37 cellular contexts compared by ENCODE assay signal in genomic region chr19:14050512-14050911, GRCh38. TPM values are rescaled to one million over a fixed set of nuclear protein-coding genes. Genes with fewer than 3 reads are reported as not detected.
"Had no signal": no experiment of that assay in that cellular context is flagged by ENCODE, and none has a peak within 500 bp of the region (broad histone marks: within the 10 kb centered on the region; RNA-seq: fewer than 3 reads in every experiment).

No MANE protein-coding gene starts in this region.

- H3K27ac Mint-ChIP-seq: activated B cell treated with CpG ODN at 0.5 μM for 24 hours; activated CD4-positive, alpha-beta memory T cell treated with anti-CD3 and anti-CD28 coated beads for 36 hours; activated CD4-positive, alpha-beta T cell treated with anti-CD3 and anti-CD28 coated beads, Interleukin-2, amount 10 ng/mL, durations not matched to agents 24 days and 14 days; activated CD8-positive, alpha-beta memory T cell treated with anti-CD3 and anti-CD28 coated beads, Interleukin-2, amount 10 ng/mL, durations not matched to agents 7 days and 5 days; activated CD8-positive, alpha-beta T cell treated with anti-CD3 and anti-CD28 coated beads for 36 hours; activated naive CD4-positive, alpha-beta T cell treated with anti-CD3 and anti-CD28 coated beads, Interleukin-2, amount 50 U/mL, for 24 hours; activated naive CD8-positive, alpha-beta T cell; activated naive CD8-positive, alpha-beta T cell treated with anti-CD3 and anti-CD28 coated beads, Interleukin-2, amount 10 ng/mL, durations not matched to agents 7 days and 5 days; activated naive CD8-positive, alpha-beta T cell treated with anti-CD3 and anti-CD28 coated beads, Interleukin-2, amount 50 U/mL, for 24 hours; activated T-helper 2 cell treated with anti-CD3 and anti-CD28 coated beads, Interferon-gamma antibody, Interleukin-2, Interleukin-4, amounts not matched to agents 10 μg/mL and 5 μg/mL and 100 μg/mL, durations not matched to agents 14 hours and 24 hours and 36 hours; brain; T-cell; T-helper 2 cell treated with Interferon-gamma antibody and Interleukin-4, amounts not matched to agents 5 μg/mL and 100 μg/mL, for 36 hours had no signal

- H3K9me3 Mint-ChIP-seq: activated B cell treated with CpG ODN at 0.5 μM for 24 hours; activated CD4-positive, alpha-beta T cell treated with anti-CD3 and anti-CD28 coated beads, Interleukin-2, amount 10 ng/mL, durations not matched to agents 24 days and 14 days; activated CD8-positive, alpha-beta T cell treated with anti-CD3 and anti-CD28 coated beads for 36 hours; activated naive CD4-positive, alpha-beta T cell treated with anti-CD3 and anti-CD28 coated beads, Interleukin-2, amount 10 ng/mL, durations not matched to agents 7 days and 5 days; activated naive CD4-positive, alpha-beta T cell treated with anti-CD3 and anti-CD28 coated beads, Interleukin-2, amount 50 U/mL, for 24 hours; activated naive CD8-positive, alpha-beta T cell treated with anti-CD3 and anti-CD28 coated beads, Interleukin-2, amount 10 ng/mL, durations not matched to agents 7 days and 5 days; activated naive CD8-positive, alpha-beta T cell treated with anti-CD3 and anti-CD28 coated beads, Interleukin-2, amount 50 U/mL, for 24 hours; activated T-cell treated with anti-CD3 and anti-CD28 coated beads, Interleukin-2, amount 50 U/mL, for 24 hours; activated T-helper 2 cell treated with anti-CD3 and anti-CD28 coated beads, Interferon-gamma antibody, Interleukin-2, Interleukin-4, amounts not matched to agents 10 μg/mL and 5 μg/mL and 100 μg/mL, durations not matched to agents 14 hours and 24 hours and 36 hours; central memory CD8-positive, alpha-beta T cell; T-cell; T-helper 2 cell treated with Interferon-gamma antibody and Interleukin-4, amounts not matched to agents 5 μg/mL and 100 μg/mL, for 36 hours had no signal

- H3K27me3 ChIP-seq: ascending aorta, cardiac muscle cell had no signal

- H3K4me3 Mint-ChIP-seq: activated B cell treated with CpG ODN at 0.5 μM for 24 hours; activated CD4-positive, alpha-beta memory T cell treated with anti-CD3 and anti-CD28 coated beads for 36 hours; activated CD4-positive, alpha-beta T cell treated with anti-CD3 and anti-CD28 coated beads, Interleukin-2, amount 10 ng/mL, durations not matched to agents 24 days and 14 days; activated CD8-positive, alpha-beta memory T cell treated with anti-CD3 and anti-CD28 coated beads, Interleukin-2, amount 10 ng/mL, durations not matched to agents 7 days and 5 days; activated CD8-positive, alpha-beta T cell treated with anti-CD3 and anti-CD28 coated beads for 36 hours; activated naive CD4-positive, alpha-beta T cell treated with anti-CD3 and anti-CD28 coated beads, Interleukin-2, amount 10 ng/mL, durations not matched to agents 7 days and 5 days; activated naive CD4-positive, alpha-beta T cell treated with anti-CD3 and anti-CD28 coated beads, Interleukin-2, amount 50 U/mL, for 24 hours; activated naive CD8-positive, alpha-beta T cell; activated naive CD8-positive, alpha-beta T cell treated with anti-CD3 and anti-CD28 coated beads, Interleukin-2, amount 10 ng/mL, durations not matched to agents 7 days and 5 days; activated naive CD8-positive, alpha-beta T cell treated with anti-CD3 and anti-CD28 coated beads, Interleukin-2, amount 50 U/mL, for 24 hours; activated T-cell treated with anti-CD3 and anti-CD28 coated beads, Interleukin-2, amount 50 U/mL, for 24 hours; brain; central memory CD8-positive, alpha-beta T cell; T-cell; T-helper 2 cell treated with Interferon-gamma antibody and Interleukin-4, amounts not matched to agents 5 μg/mL and 100 μg/mL, for 36 hours had no signal

- DNase-seq: activated B cell treated with CpG ODN at 0.5 μM for 24 hours; activated CD4-positive, alpha-beta memory T cell treated with anti-CD3 and anti-CD28 coated beads for 36 hours; activated CD4-positive, alpha-beta T cell treated with anti-CD3 and anti-CD28 coated beads for 4 hours; activated CD4-positive, alpha-beta T cell treated with anti-CD3 and anti-CD28 coated beads, Interleukin-2, amount 10 ng/mL, durations not matched to agents 24 days and 14 days; activated CD4-positive, alpha-beta T cell treated with anti-CD3 and anti-CD28 coated beads, Interleukin-2, amount 50 U/mL, for 1 hour; activated CD4-positive, alpha-beta T cell treated with anti-CD3 and anti-CD28 coated beads, Interleukin-2, amount 50 U/mL, for 4 hours; activated CD4-positive, CD25-positive, alpha-beta regulatory T cell treated with anti-CD3 and anti-CD28 coated beads, Interleukin-2, amount 50 U/mL, for 72 hours; activated CD8-positive, alpha-beta memory T cell treated with anti-CD3 and anti-CD28 coated beads for 24 hours; activated CD8-positive, alpha-beta memory T cell treated with anti-CD3 and anti-CD28 coated beads, Interleukin-2, amount 10 ng/mL, durations not matched to agents 7 days and 5 days; activated CD8-positive, alpha-beta memory T cell treated with anti-CD3 and anti-CD28 coated beads, Interleukin-2, amount 50 U/mL, for 48 hours; activated CD8-positive, alpha-beta T cell treated with anti-CD3 and anti-CD28 coated beads for 36 hours; activated effector memory CD4-positive, alpha-beta T cell treated with Interleukin-2 at 50 U/mL for 16 hours; activated gamma-delta T cell; activated naive CD4-positive, alpha-beta T cell treated with anti-CD3 and anti-CD28 coated beads, Interleukin-2, amount 10 ng/mL, durations not matched to agents 7 days and 5 days; activated naive CD4-positive, alpha-beta T cell treated with Interleukin-2 at 50 U/mL for 16 hours; activated naive CD8-positive, alpha-beta T cell treated with anti-CD3 and anti-CD28 coated beads, Interleukin-2, amount 10 ng/mL, durations not matched to agents 7 days and 5 days; activated naive CD8-positive, alpha-beta T cell treated with anti-CD3 and anti-CD28 coated beads, Interleukin-2, amount 50 U/mL, for 24 hours; activated T-cell treated with anti-CD3 and anti-CD28 coated beads, Interleukin-2, amount 50 U/mL, for 24 hours; activated T-cell treated with anti-CD3 and anti-CD28 coated beads, Interleukin-2, amount 50 U/mL, for 48 hours; amygdala; anterior cingulate cortex; caudate nucleus; cerebellar nuclear complex; T-cell; T-helper 2 cell; T-helper 9 cell had no signal

- H3K9me3 ChIP-seq: ascending aorta had no signal

- ATAC-seq: activated CD8-positive, alpha-beta memory T cell treated with anti-CD3 and anti-CD28 coated beads, Interleukin-2, amount 10 ng/mL, durations not matched to agents 7 days and 5 days; activated CD8-positive, alpha-beta T cell treated with anti-CD3 and anti-CD28 coated beads for 36 hours; activated naive CD8-positive, alpha-beta T cell treated with anti-CD3 and anti-CD28 coated beads, Interleukin-2, amount 50 U/mL, for 24 hours; T-cell had no signal

- H3K4me1 Mint-ChIP-seq: activated B cell treated with CpG ODN at 0.5 μM for 24 hours; activated naive CD4-positive, alpha-beta T cell treated with anti-CD3 and anti-CD28 coated beads, Interleukin-2, amount 10 ng/mL, durations not matched to agents 7 days and 5 days; brain had no signal

- H3K36me3 ChIP-seq: ascending aorta, cardiac muscle cell had no signal

- H3K27me3 Mint-ChIP-seq: activated B cell treated with CpG ODN at 0.5 μM for 24 hours; activated CD4-positive, alpha-beta memory T cell treated with anti-CD3 and anti-CD28 coated beads for 36 hours; activated CD4-positive, alpha-beta T cell treated with anti-CD3 and anti-CD28 coated beads, Interleukin-2, amount 10 ng/mL, durations not matched to agents 24 days and 14 days; activated CD8-positive, alpha-beta T cell treated with anti-CD3 and anti-CD28 coated beads for 36 hours; activated naive CD4-positive, alpha-beta T cell treated with anti-CD3 and anti-CD28 coated beads, Interleukin-2, amount 50 U/mL, for 24 hours; activated naive CD8-positive, alpha-beta T cell; activated naive CD8-positive, alpha-beta T cell treated with anti-CD3 and anti-CD28 coated beads, Interleukin-2, amount 10 ng/mL, durations not matched to agents 7 days and 5 days; activated T-cell treated with anti-CD3 and anti-CD28 coated beads, Interleukin-2, amount 50 U/mL, for 24 hours; brain; central memory CD8-positive, alpha-beta T cell; T-cell had no signal

- H3K4me3 ChIP-seq: ascending aorta, cardiac muscle cell had no signal

RNA-seq across cellular contexts. Expression of gene PALM3, which starts 11.4 kb away (rescaled TPM):
- total RNA-seq: activated B cell treated with CpG ODN at 0.5 μM for 24 hours; activated CD4-positive, alpha-beta memory T cell treated with anti-CD3 and anti-CD28 coated beads for 36 hours; activated CD4-positive, alpha-beta T cell treated with anti-CD3 and anti-CD28 coated beads, Interleukin-2, amount 10 ng/mL, durations not matched to agents 24 days and 14 days; activated CD8-positive, alpha-beta memory T cell treated with anti-CD3 and anti-CD28 coated beads, Interleukin-2, amount 10 ng/mL, durations not matched to agents 7 days and 5 days; activated CD8-positive, alpha-beta T cell treated with anti-CD3 and anti-CD28 coated beads for 36 hours; activated naive CD8-positive, alpha-beta T cell treated with anti-CD3 and anti-CD28 coated beads, Interleukin-2, amount 10 ng/mL, durations not matched to agents 7 days and 5 days; bronchial epithelial cell; T-helper 1 cell treated with Interleukin-12 subunit alpha and Interleukin-12 subunit beta and Interleukin-4 antibody, amounts not matched to agents 30 ng/mL and 1 ng/mL, for 36 hours had no signal

RNA-seq across cellular contexts. Expression of gene RLN3, which starts 22.6 kb away (rescaled TPM):
- total RNA-seq: activated B cell treated with CpG ODN at 0.5 μM for 24 hours; activated CD4-positive, alpha-beta memory T cell treated with anti-CD3 and anti-CD28 coated beads for 36 hours; activated CD4-positive, alpha-beta T cell treated with anti-CD3 and anti-CD28 coated beads, Interleukin-2, amount 10 ng/mL, durations not matched to agents 24 days and 14 days; activated CD8-positive, alpha-beta memory T cell treated with anti-CD3 and anti-CD28 coated beads, Interleukin-2, amount 10 ng/mL, durations not matched to agents 7 days and 5 days; activated CD8-positive, alpha-beta T cell treated with anti-CD3 and anti-CD28 coated beads for 36 hours; activated naive CD8-positive, alpha-beta T cell treated with anti-CD3 and anti-CD28 coated beads, Interleukin-2, amount 10 ng/mL, durations not matched to agents 7 days and 5 days; activated T-helper 2 cell treated with anti-CD3 and anti-CD28 coated beads, Interferon-gamma antibody, Interleukin-2, Interleukin-4, amounts not matched to agents 10 μg/mL and 5 μg/mL and 100 μg/mL, durations not matched to agents 14 hours and 24 hours and 36 hours; ascending aorta; bronchial epithelial cell; cardiac muscle cell; chondrocyte; T-cell; T-helper 1 cell treated with Interleukin-12 subunit alpha and Interleukin-12 subunit beta and Interleukin-4 antibody, amounts not matched to agents 30 ng/mL and 1 ng/mL, for 36 hours had no signal

RNA-seq across cellular contexts. Expression of gene C19orf67, which starts 35.1 kb away (rescaled TPM):
- total RNA-seq: activated B cell treated with CpG ODN at 0.5 μM for 24 hours; activated CD4-positive, alpha-beta memory T cell treated with anti-CD3 and anti-CD28 coated beads for 36 hours; activated CD8-positive, alpha-beta memory T cell treated with anti-CD3 and anti-CD28 coated beads, Interleukin-2, amount 10 ng/mL, durations not matched to agents 7 days and 5 days; activated CD8-positive, alpha-beta T cell treated with anti-CD3 and anti-CD28 coated beads for 36 hours; activated naive CD8-positive, alpha-beta T cell treated with anti-CD3 and anti-CD28 coated beads, Interleukin-2, amount 10 ng/mL, durations not matched to agents 7 days and 5 days; ascending aorta; bronchial epithelial cell; chondrocyte had no signal
